Comparison of ENCODE assay signal across 10 cellular contexts in the genomic region with DNA sequence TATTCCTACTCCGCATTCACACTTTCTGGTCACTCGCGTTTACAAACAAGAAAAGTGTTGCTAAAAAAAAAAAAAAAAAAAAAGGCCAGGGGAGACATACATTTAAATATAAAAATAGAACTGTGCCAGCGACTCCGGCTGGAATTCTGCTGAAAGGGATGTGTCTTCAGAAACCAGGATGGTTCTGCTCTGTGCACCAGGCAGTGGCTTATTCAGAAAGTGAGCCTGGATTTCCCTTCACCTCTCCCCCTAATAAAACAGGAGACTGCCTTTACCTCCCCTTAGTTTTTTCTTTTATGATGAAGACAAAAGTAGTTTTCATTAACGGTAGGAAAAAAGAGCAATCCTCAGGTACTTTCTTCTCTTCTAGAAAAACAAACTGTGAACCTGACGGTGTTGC. TPM values are rescaled to one million over a fixed set of nuclear protein-coding genes. Genes with fewer than 3 reads are reported as not detected.
A peak's percentile ranks its signal among the peaks of the same experiment; 100 is the strongest.
DNase-seq lines count a peak whose midpoint lies in the region; ATAC-seq, FAIRE-seq and TF ChIP-seq lines count a peak whose summit lies in the region.
"Had no signal": no experiment of that assay in that cellular context is flagged by ENCODE, and none has a peak within 500 bp of the region (broad histone marks: within the 10 kb centered on the region; RNA-seq: fewer than 3 reads in every experiment).

No MANE protein-coding gene starts in this region.

- ATAC-seq in SK-N-SH treated with all-trans-retinoic acid at 6 μM for 48 hours (peak; percentile 64), heart right ventricle (peak in 3 of 8 donors; percentile 45 to 63 (median 52)), HG02642 (IDR thresholded peaks at IDR 0.05; ENCODE audit: poor library complexity, unreplicated experiment) (no peak)

- H3K27ac ChIP-seq in heart right ventricle: peak overlapping the region in 2 of 10 donors; percentile 7 to 59

- no peaks in the 10 kb centered on the region for H3K9me3 ChIP-seq in heart right ventricle

- intact Hi-C loops in heart right ventricle (cut with DNase I): loop anchor here in 2 of 10 donors (2.0 to 10.0 kb wide), 2 partner anchors 62 to 112 kb away; no protein-coding TSS in a partner anchor

- H3K27me3 ChIP-seq in heart right ventricle: peaks cover 0 to 28% (median 19%) of the 10 kb centered on the region in 7 donors

- 0 to 3% methylated on average over 7 of the region's 7 CpGs for WGBS in heart right ventricle, 2 donors

- no peaks in the 10 kb centered on the region for H3K36me3 ChIP-seq in heart right ventricle

- peaks cover 0 to 41% (median 8%) of the 10 kb centered on the region in 9 donors for H3K4me1 ChIP-seq in heart right ventricle

- TF ChIP-seq CTCF in heart right ventricle (IDR thresholded peaks at IDR 0.05): no peak

- DNase-seq in EL (peak; percentile 14), heart right ventricle (no peak), retina (peak; percentile 57), NAMALWA (ENCODE audit: low spot score) (no peak), RCC 7860 (ENCODE audit: low spot score) (no peak), GOT3 (lab: John Stamatoyannopoulos, UW) (no peak)

- H3K4me3 ChIP-seq in heart right ventricle: peak overlapping the region; percentile 24 to 64 (median 53)

- FAIRE-seq in RCC 7860 (lab: Jason Lieb, UNC): no peak
- FAIRE-seq: GM12892 had no signal

TF ChIP-seq in SK-N-SH treated with all-trans-retinoic acid at 6 μM for 48 hours, 23 proteins besides CTCF, POLR2A, EP300 and RAD21:
- no peak for TF ChIP-seq ZNF8 (CRISPR knock-in tag; IDR thresholded peaks at IDR 0.05)
- TF ChIP-seq ISL1 (CRISPR knock-in tag; IDR thresholded peaks at IDR 0.05): no peak
- no peak for TF ChIP-seq PPARA (CRISPR knock-in tag; IDR thresholded peaks at IDR 0.05; ENCODE audit: borderline replicate concordance)
TF ChIP-seq in SK-N-SH treated with all-trans-retinoic acid at 6 μM for 48 hours: peak in this region for 0.

RNA-seq across cellular contexts. Expression of a gene that starts 0.4 kb away (rescaled TPM):
- 10 to 100 TPM in 4 of 10 donors, 1 to 10 TPM in 6; 5.9 to 14.8 (median 9.6) TPM for total RNA-seq in heart right ventricle
- polyA plus RNA-seq in heart right ventricle: 10 to 100 TPM in 1 of 2 donors, 1 to 10 TPM in 1; 7.8 to 14.9 TPM

RNA-seq across cellular contexts. Expression of a gene that starts 54.7 kb away (rescaled TPM):
- not detected for total RNA-seq in heart right ventricle
- not detected for polyA plus RNA-seq in heart right ventricle
- total RNA-seq: T-helper 1 cell treated with Interleukin-12 subunit alpha and Interleukin-12 subunit beta and Interleukin-4 antibody, amounts not matched to agents 30 ng/mL and 1 ng/mL, for 36 hours had no signal

Comparison
In these comparisons a context has a peak if more than half of its experiments do, and no peak if none do; other contexts are left out.
1. DNase-seq: peak in EL (single experiment) and retina (single experiment); none in heart right ventricle (0 of 2), NAMALWA (single experiment), RCC 7860 (single experiment) and GOT3 (single experiment).